ENCODE assay signal across 27 cellular contexts in the genomic region with DNA sequence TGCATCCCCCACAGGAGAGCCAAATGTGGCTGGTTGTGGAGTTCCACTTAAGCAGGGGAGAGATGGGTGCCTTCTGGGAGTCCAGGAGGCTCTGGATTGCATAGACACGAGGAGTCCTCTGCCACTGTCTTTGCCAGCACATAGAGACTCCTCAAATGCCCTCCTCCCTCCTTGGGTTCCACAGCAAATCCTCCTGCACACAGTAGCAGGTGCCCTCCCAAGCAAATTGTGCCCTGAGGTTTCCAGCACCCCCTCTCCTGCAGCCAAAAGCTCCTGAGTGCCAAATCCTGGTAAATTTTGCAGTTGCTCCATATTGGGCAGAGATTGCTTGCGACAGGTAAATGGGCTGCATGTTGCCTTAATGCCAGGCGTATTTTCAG. TPM values are rescaled to one million over a fixed set of nuclear protein-coding genes. Genes with fewer than 3 reads are reported as not detected.
DNase-seq lines count a peak whose midpoint lies in the region; ATAC-seq and TF ChIP-seq lines count a peak whose summit lies in the region.
"Had no signal": no experiment of that assay in that cellular context is flagged by ENCODE, and none has a peak within 500 bp of the region (broad histone marks: within the 10 kb centered on the region; RNA-seq: fewer than 3 reads in every experiment).

No MANE protein-coding gene starts in this region.

- CTCF ChIA-PET in mammary epithelial cell (lab: Charles Lee; ENCODE audit: low non-redundant PET): no interaction called here

- TF ChIP-seq EP300 in stomach (IDR thresholded peaks at IDR 0.05): no peak

- H3K9ac ChIP-seq in mammary epithelial cell (ENCODE audit: insufficient read depth, low read length): no peak overlapping the region

- H3K4me1 ChIP-seq in GM23338 (ENCODE audit: insufficient read depth) (peaks cover 49% of the 10 kb centered on the region), mammary epithelial cell (ENCODE audit: insufficient read depth, low read length) (peaks cover 32% of the 10 kb centered on the region), HAP-1 (no peaks in the 10 kb centered on the region), stomach (peaks cover 27 to 65% (median 43%) of the 10 kb centered on the region in 4 donors), SJCRH30 (no peaks in the 10 kb centered on the region)

- WGBS in mammary epithelial cell (ENCODE audit: low coverage, missing lambda C conversion rate): 54% methylated on average over 3 of the region's 3 CpGs
- 52 to 71% (median 58%) methylated on average over 2 to 3 of the region's 3 CpGs for WGBS in stomach, 5 donors

- TF ChIP-seq POLR2A in stomach (IDR thresholded peaks at IDR 0.05): no peak

- H3K27me3 Mint-ChIP-seq in GM23338 (ENCODE audit: insufficient read depth, low read depth, poor library complexity): peaks cover 100% of the 10 kb centered on the region

- no peak overlapping the region for H3K4me3 ChIP-seq in GM23338
- H3K4me3 ChIP-seq in mammary epithelial cell (replicated peaks in 1 of 3; ENCODE audit: insufficient read depth in 1 of 3, low read depth in 2 of 3, low read length in 3 of 3): no peak overlapping the region
- no peak overlapping the region for H3K4me3 ChIP-seq in HAP-1
- no peak overlapping the region for H3K4me3 ChIP-seq in stomach
- H3K4me3 ChIP-seq in SJCRH30: no peak overlapping the region
- H3K4me3 ChIP-seq: GM12878, PC-9, SJSA1 had no signal

- no peak overlapping the region for H3K4me3 Mint-ChIP-seq in GM23338
- H3K4me3 Mint-ChIP-seq: CD8-positive, alpha-beta memory T cell had no signal

- no peaks in the 10 kb centered on the region; the same call in 2 of the 3 replicates for H3K9me3 Mint-ChIP-seq in GM23338
- H3K9me3 Mint-ChIP-seq: CD8-positive, alpha-beta memory T cell had no signal

- H2AFZ ChIP-seq in GM23338: no peak overlapping the region
- H2AFZ ChIP-seq in mammary epithelial cell (ENCODE audit: low read depth, low read length): no peak overlapping the region
- H2AFZ ChIP-seq: PC-9 had no signal

- no peak overlapping the region for H3K27ac ChIP-seq in GM23338 (ENCODE audit: low read depth)
- no peak overlapping the region for H3K27ac ChIP-seq in mammary epithelial cell (ENCODE audit: insufficient read depth, low read depth, low read length)
- H3K27ac ChIP-seq in stomach: no peak overlapping the region
- H3K27ac ChIP-seq in SJCRH30: no peak overlapping the region
- H3K27ac ChIP-seq: PC-9, SJSA1 had no signal

- no peaks in the 10 kb centered on the region for H3K9me2 ChIP-seq in GM23338 (ENCODE audit: insufficient read depth)

- H3K9me3 ChIP-seq in mammary epithelial cell (replicated peaks; ENCODE audit: insufficient read depth, low read length) (peaks cover 6% of the 10 kb centered on the region), HAP-1 (no peaks in the 10 kb centered on the region), stomach (no peaks in the 10 kb centered on the region), SJCRH30 (replicated peaks) (no peaks in the 10 kb centered on the region)
- H3K9me3 ChIP-seq: SJSA1 had no signal

- in situ Hi-C loops in GM13977 (cut with MboI; ENCODE audit: low pct_unique_long_range_greater_than_20kb, low sequenced_read_pairs, unreplicated experiment): loop anchor here (10.0 kb wide), 1 partner anchor 94 kb away; a partner anchor contains a TSS
- in situ Hi-C loops in mammary epithelial cell (cut with MboI; ENCODE audit: low sequenced_read_pairs in 2 of 2): no loop called here
- in situ Hi-C loops in HAP-1 (cut with MboI; ENCODE audit: low sequenced_read_pairs): no loop called here

- H3K27ac Mint-ChIP-seq in GM23338: no peak overlapping the region
- H3K27ac Mint-ChIP-seq: CD14-positive monocyte; CD8-positive, alpha-beta memory T cell had no signal

- H3K4me2 ChIP-seq in GM23338 (no peak overlapping the region), mammary epithelial cell (ENCODE audit: insufficient read depth, low read depth, low read length) (peak overlapping the region; percentile 53)
- H3K4me2 ChIP-seq: PC-9 had no signal

- peak; percentile 14 for DNase-seq in GM13977 (ENCODE audit: low spot score)
- no peak for DNase-seq in GM23338 (ENCODE audit: low spot score)
- DNase-seq in mammary epithelial cell: no peak
- DNase-seq in left lobe of liver (ENCODE audit: low spot score): peak; percentile 24
- no peak for DNase-seq in left colon
- no peak for DNase-seq in HAP-1 (ENCODE audit: low spot score in 2 of 2)
- no peak for DNase-seq in stomach
- no peak for DNase-seq in SJCRH30
- DNase-seq: CD8-positive, alpha-beta memory T cell; DMS 273 treated with DMSO at 0.1 percent for 48 hours; DMS79; GDM1; NCI-H1105; NCI-H1436 treated with DMSO at 0.1 percent for 48 hours; NCI-H187 treated with DMSO at 0.1 percent for 48 hours; NCI-H2171 treated with DMSO at 0.1 percent for 48 hours; NCI-H524 treated with DMSO at 0.1 percent for 48 hours; NCI-H774; NK-92 treated with Interleukin-12 subunit alpha and Interleukin-12 subunit beta, amount 100 ng/mL, for 24 hours; PC-9 had no signal

- H3K4me1 Mint-ChIP-seq in GM23338: peaks cover 38% of the 10 kb centered on the region

- dilution Hi-C loops in mammary epithelial cell (cut with HindIII; ENCODE audit: low sequenced_read_pairs): no loop called here

- peaks cover 32% of the 10 kb centered on the region for H3F3A ChIP-seq in GM23338 (replicated peaks; ENCODE audit: low read depth)

- intact Hi-C loops in mammary epithelial cell (cut with micrococcal nuclease) (no loop called here), left colon (cut with DNase I, micrococcal nuclease) (no loop called here), stomach (cut with DNase I; ENCODE audit: low total_unique reads) (no loop called here)

- H3K36me3 ChIP-seq in GM23338 (ENCODE audit: insufficient read depth): no peaks in the 10 kb centered on the region
- no peaks in the 10 kb centered on the region for H3K36me3 ChIP-seq in mammary epithelial cell (ENCODE audit: insufficient read depth, low read length)
- no peaks in the 10 kb centered on the region for H3K36me3 ChIP-seq in HAP-1 (replicated peaks)
- H3K36me3 ChIP-seq in stomach: no peaks in the 10 kb centered on the region
- no peaks in the 10 kb centered on the region for H3K36me3 ChIP-seq in SJCRH30
- H3K36me3 ChIP-seq: SJSA1 had no signal

- TF ChIP-seq CTCF in GM13977 (IDR thresholded peaks at IDR 0.05; ENCODE audit: extremely low read depth, insufficient read depth, missing control alignments) (no peak), GM23338 (conservative IDR thresholded peaks at IDR 0.05; ENCODE audit: low read depth in 2 of 2) (no peak), mammary epithelial cell (conservative IDR thresholded peaks at IDR 0.05 in 1 of 2, IDR thresholded peaks at IDR 0.05 in 1 of 2; ENCODE audit: extremely low read depth in 1 of 2, insufficient read depth in 1 of 2, low read depth in 1 of 2, low read length in 2 of 2) (no peak), stomach (IDR thresholded peaks at IDR 0.05) (no peak)

- peaks cover 41% of the 10 kb centered on the region for H4K20me1 ChIP-seq in GM23338 (replicated peaks; ENCODE audit: insufficient read depth)
- H4K20me1 ChIP-seq in mammary epithelial cell (ENCODE audit: insufficient read depth, low read length): no peaks in the 10 kb centered on the region

- BruUV-seq in mammary epithelial cell (replicated peaks; lab: Mats Ljungman, UMichigan): no TSS peak

- H3K79me2 ChIP-seq in GM23338 (replicated peaks; ENCODE audit: insufficient read depth) (no peaks in the 10 kb centered on the region), mammary epithelial cell (ENCODE audit: insufficient read depth, low read length) (no peaks in the 10 kb centered on the region)

- no peaks in the 10 kb centered on the region; the same call in 2 of the 3 replicates for H3K36me3 Mint-ChIP-seq in GM23338 (ENCODE audit: low read depth)
- H3K36me3 Mint-ChIP-seq: CD8-positive, alpha-beta memory T cell had no signal

- ATAC-seq in GM23338: no peak
- ATAC-seq in left lobe of liver: no peak
- ATAC-seq in left colon: no peak
- ATAC-seq: Right ventricle myocardium inferior had no signal

- H3K27me3 ChIP-seq in GM23338 (ENCODE audit: insufficient read depth) (peaks cover 100% of the 10 kb centered on the region), mammary epithelial cell (ENCODE audit: insufficient read depth, low read length) (peaks cover 59% of the 10 kb centered on the region), HAP-1 (ENCODE audit: low read depth) (no peaks in the 10 kb centered on the region), stomach (peaks cover 59 to 100% (median 100%) of the 10 kb centered on the region in 3 donors), SJCRH30 (peaks cover 6% of the 10 kb centered on the region; the same call in 1 of the 2 replicates)

TF ChIP-seq in GM23338, 12 proteins besides CTCF, POLR2A, EP300 and RAD21:
- TF ChIP-seq, protein P1, sequence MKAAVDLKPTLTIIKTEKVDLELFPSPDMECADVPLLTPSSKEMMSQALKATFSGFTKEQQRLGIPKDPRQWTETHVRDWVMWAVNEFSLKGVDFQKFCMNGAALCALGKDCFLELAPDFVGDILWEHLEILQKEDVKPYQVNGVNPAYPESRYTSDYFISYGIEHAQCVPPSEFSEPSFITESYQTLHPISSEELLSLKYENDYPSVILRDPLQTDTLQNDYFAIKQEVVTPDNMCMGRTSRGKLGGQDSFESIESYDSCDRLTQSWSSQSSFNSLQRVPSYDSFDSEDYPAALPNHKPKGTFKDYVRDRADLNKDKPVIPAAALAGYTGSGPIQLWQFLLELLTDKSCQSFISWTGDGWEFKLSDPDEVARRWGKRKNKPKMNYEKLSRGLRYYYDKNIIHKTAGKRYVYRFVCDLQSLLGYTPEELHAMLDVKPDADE (IDR thresholded peaks at IDR 0.05): no peak
- peak; percentile 86 for TF ChIP-seq EZH2 (IDR thresholded peaks at IDR 0.05; ENCODE audit: low read depth, unreplicated experiment)
TF ChIP-seq in GM23338: peak in this region for 1.

RNA-seq across cellular contexts. Expression of a gene that starts 5.8 kb away (rescaled TPM):
- not detected in 2 replicates for total RNA-seq in GM23338 (2014; rRNA removed; shearing (Covaris generic))
- not detected in 2 replicates for polyA plus RNA-seq in GM23338 (2016; fragmentation: Nextera tagmentation; extraction: Ambion mirVana)
- not detected for total RNA-seq in mammary epithelial cell
- not detected for polyA plus RNA-seq in mammary epithelial cell
- not detected for polyA minus RNA-seq in mammary epithelial cell
- total RNA-seq in left lobe of liver: not detected
- total RNA-seq in left colon: under 1 TPM; 0.82 to 0.87 TPM
- total RNA-seq in stomach: not detected
- not detected for polyA plus RNA-seq in stomach
- total RNA-seq in SJCRH30 (2014; rRNA removed; shearing (Covaris generic)): not detected in 2 replicates
- total RNA-seq: A673; CD8-positive, alpha-beta memory T cell; GM12878; H4; PC-9; Right ventricle myocardium inferior; RPMI7951; SJSA1 had no signal
- polyA plus RNA-seq: CD14-positive monocyte; CD8-positive, alpha-beta memory T cell; GM12878 had no signal

RNA-seq across cellular contexts. Expression of a gene that starts 48.5 kb away (rescaled TPM):
- not detected in 2 replicates for total RNA-seq in GM23338 (2014; rRNA removed; shearing (Covaris generic))
- polyA plus RNA-seq in GM23338 (2016; fragmentation: Nextera tagmentation; extraction: Ambion mirVana) (not detected in 2 replicates), mammary epithelial cell (not detected), stomach (not detected)
- total RNA-seq in mammary epithelial cell (not detected), left lobe of liver (0.03 TPM), left colon (10 to 100 TPM; 35.2 to 39.4 TPM), stomach (10 to 100 TPM in 1 of 5 donors, not detected in 4; 29.0 TPM)
- polyA minus RNA-seq in mammary epithelial cell: not detected
- 1.6 and 1.7 TPM in 2 replicates for total RNA-seq in SJCRH30 (2014; rRNA removed; shearing (Covaris generic))
- total RNA-seq: A673; CD8-positive, alpha-beta memory T cell; GM12878; Right ventricle myocardium inferior had no signal
- polyA plus RNA-seq: CD14-positive monocyte; CD8-positive, alpha-beta memory T cell; GM12878 had no signal

Comparison
In these comparisons a context has a peak if more than half of its experiments do, and no peak if none do; other contexts are left out.
1. DNase-seq: peak in GM13977 (single experiment) and left lobe of liver (single experiment); none in GM23338 (single experiment), mammary epithelial cell (single experiment), left colon (0 of 2), HAP-1 (0 of 2), stomach (single experiment) and SJCRH30 (0 of 2).